Comparison of ENCODE assay signal across 35 cellular contexts in genomic region chr2:217023611-217024010, GRCh38.
"Had no signal": no experiment of that assay in that cellular context is flagged by ENCODE, and none has a peak within 500 bp of the region (broad histone marks: within the 10 kb centered on the region; RNA-seq: fewer than 3 reads in every experiment).

No MANE protein-coding gene starts in this region.

- H3K27me3 ChIP-seq: adrenal gland, body of pancreas, foreskin keratinocyte, gastrocnemius medialis, heart left ventricle had no signal

- DNase-seq: activated CD4-positive, alpha-beta memory T cell treated with anti-CD3 and anti-CD28 coated beads for 36 hours; activated CD4-positive, alpha-beta T cell treated with anti-CD3 and anti-CD28 coated beads for 36 hours; activated CD4-positive, alpha-beta T cell treated with anti-CD3 and anti-CD28 coated beads, Interleukin-2, amount 10 ng/mL, durations not matched to agents 24 days and 14 days; activated CD4-positive, CD25-positive, alpha-beta regulatory T cell; activated CD4-positive, CD25-positive, alpha-beta regulatory T cell treated with anti-CD3 and anti-CD28 coated beads, Interleukin-2, amount 50 U/mL, for 72 hours; activated CD8-positive, alpha-beta memory T cell treated with anti-CD3 and anti-CD28 coated beads, Interleukin-2, amount 10 ng/mL, durations not matched to agents 7 days and 5 days; activated CD8-positive, alpha-beta memory T cell treated with anti-CD3 and anti-CD28 coated beads, Interleukin-2, amount 50 U/mL, for 4 hours; activated CD8-positive, alpha-beta T cell treated with anti-CD3 and anti-CD28 coated beads, Interleukin-2, amount 10 ng/mL, durations not matched to agents 7 days and 5 days; activated effector memory CD4-positive, alpha-beta T cell treated with anti-CD3 and anti-CD28 coated beads, Interleukin-2, amount 50 U/mL, for 16 hours; activated naive CD4-positive, alpha-beta T cell treated with anti-CD3 and anti-CD28 coated beads for 36 hours; activated naive CD8-positive, alpha-beta T cell treated with anti-CD3 and anti-CD28 coated beads for 36 hours; activated naive CD8-positive, alpha-beta T cell treated with anti-CD3 and anti-CD28 coated beads, Interleukin-2, amount 50 U/mL, for 24 hours; activated T-cell treated with anti-CD3 and anti-CD28 coated beads, Interleukin-2, amount 50 U/mL, for 1 hour; activated T-cell treated with anti-CD3 and anti-CD28 coated beads, Interleukin-2, amount 50 U/mL, for 48 hours; adrenal gland; amygdala; aorta; body of pancreas; dorsolateral prefrontal cortex; effector memory CD8-positive, alpha-beta T cell; gastrocnemius medialis; glutamatergic neuron; heart left ventricle; T-helper 1 cell; T-helper 17 cell; T1000 had no signal

- H3K4me1 ChIP-seq: adrenal gland, body of pancreas, foreskin keratinocyte, gastrocnemius medialis, heart left ventricle had no signal

- H3K4me3 Mint-ChIP-seq: activated CD4-positive, alpha-beta memory T cell treated with anti-CD3 and anti-CD28 coated beads for 36 hours; activated CD4-positive, alpha-beta T cell treated with anti-CD3 and anti-CD28 coated beads for 36 hours; activated CD4-positive, alpha-beta T cell treated with anti-CD3 and anti-CD28 coated beads, Interleukin-2, amount 10 ng/mL, durations not matched to agents 24 days and 14 days; activated CD8-positive, alpha-beta memory T cell treated with anti-CD3 and anti-CD28 coated beads, Interleukin-2, amount 10 ng/mL, durations not matched to agents 7 days and 5 days; activated CD8-positive, alpha-beta T cell treated with anti-CD3 and anti-CD28 coated beads, Interleukin-2, amount 10 ng/mL, durations not matched to agents 7 days and 5 days; activated naive CD4-positive, alpha-beta T cell treated with anti-CD3 and anti-CD28 coated beads for 36 hours; activated naive CD4-positive, alpha-beta T cell treated with anti-CD3 and anti-CD28 coated beads, Interleukin-2, amount 50 U/mL, for 24 hours; activated naive CD8-positive, alpha-beta T cell treated with anti-CD3 and anti-CD28 coated beads for 36 hours; activated naive CD8-positive, alpha-beta T cell treated with anti-CD3 and anti-CD28 coated beads, Interleukin-2, amount 50 U/mL, for 24 hours; activated T-helper 1 cell treated with anti-CD3 and anti-CD28 coated beads, Interleukin-12 subunit alpha, Interleukin-12 subunit beta, Interleukin-2, Interleukin-4 antibody, amounts not matched to agents 30 ng/mL and 10 ng/mL and 1 ng/mL, durations not matched to agents 14 hours and 24 hours and 36 hours; central memory CD8-positive, alpha-beta T cell; dendritic cell treated with granulocyte-macrophage colony-stimulating factor and Interleukin-4, amounts not matched to agents 40 ng/mL and 50 ng/mL, for 4 days; effector memory CD8-positive, alpha-beta T cell; T-helper 17 cell; T-helper 2 cell treated with Interferon-gamma antibody and Interleukin-4, amounts not matched to agents 5 μg/mL and 100 μg/mL, for 36 hours had no signal

- H3K4me1 Mint-ChIP-seq: activated CD4-positive, alpha-beta T cell treated with anti-CD3 and anti-CD28 coated beads for 36 hours; activated CD4-positive, alpha-beta T cell treated with anti-CD3 and anti-CD28 coated beads, Interleukin-2, amount 10 ng/mL, durations not matched to agents 24 days and 14 days; activated CD8-positive, alpha-beta memory T cell treated with anti-CD3 and anti-CD28 coated beads, Interleukin-2, amount 10 ng/mL, durations not matched to agents 7 days and 5 days; activated naive CD4-positive, alpha-beta T cell treated with anti-CD3 and anti-CD28 coated beads, Interleukin-2, amount 50 U/mL, for 24 hours; activated naive CD8-positive, alpha-beta T cell treated with anti-CD3 and anti-CD28 coated beads for 36 hours; activated naive CD8-positive, alpha-beta T cell treated with anti-CD3 and anti-CD28 coated beads, Interleukin-2, amount 50 U/mL, for 24 hours; central memory CD8-positive, alpha-beta T cell; T-helper 17 cell had no signal

- H3K9me3 ChIP-seq: adrenal gland, body of pancreas, gastrocnemius medialis had no signal

- ATAC-seq: activated CD4-positive, alpha-beta T cell treated with anti-CD3 and anti-CD28 coated beads for 36 hours; activated CD8-positive, alpha-beta memory T cell treated with anti-CD3 and anti-CD28 coated beads, Interleukin-2, amount 10 ng/mL, durations not matched to agents 7 days and 5 days; activated CD8-positive, alpha-beta T cell treated with anti-CD3 and anti-CD28 coated beads, Interleukin-2, amount 10 ng/mL, durations not matched to agents 7 days and 5 days; activated naive CD8-positive, alpha-beta T cell treated with anti-CD3 and anti-CD28 coated beads, Interleukin-2, amount 50 U/mL, for 24 hours; body of pancreas; effector memory CD8-positive, alpha-beta T cell; foreskin keratinocyte; gastrocnemius medialis; heart left ventricle; T-helper 17 cell had no signal

- H3K9me3 Mint-ChIP-seq: activated CD4-positive, alpha-beta T cell treated with anti-CD3 and anti-CD28 coated beads, Interleukin-2, amount 10 ng/mL, durations not matched to agents 24 days and 14 days; activated naive CD4-positive, alpha-beta T cell treated with anti-CD3 and anti-CD28 coated beads for 36 hours; activated T-helper 1 cell treated with anti-CD3 and anti-CD28 coated beads, Interleukin-12 subunit alpha, Interleukin-12 subunit beta, Interleukin-2, Interleukin-4 antibody, amounts not matched to agents 30 ng/mL and 10 ng/mL and 1 ng/mL, durations not matched to agents 14 hours and 24 hours and 36 hours; activated T-helper 2 cell treated with anti-CD3 and anti-CD28 coated beads, Interferon-gamma antibody, Interleukin-2, Interleukin-4, amounts not matched to agents 10 μg/mL and 5 μg/mL and 100 μg/mL, durations not matched to agents 14 hours and 24 hours and 36 hours; dendritic cell treated with granulocyte-macrophage colony-stimulating factor and Interleukin-4, amounts not matched to agents 40 ng/mL and 50 ng/mL, for 4 days; T-helper 2 cell treated with Interferon-gamma antibody and Interleukin-4, amounts not matched to agents 5 μg/mL and 100 μg/mL, for 36 hours had no signal

- H3K4me3 ChIP-seq: adrenal gland, body of pancreas, coronary artery, dorsolateral prefrontal cortex, gastrocnemius medialis, heart left ventricle had no signal

- H3K36me3 ChIP-seq: adrenal gland, gastrocnemius medialis, heart left ventricle had no signal

- H3K27ac ChIP-seq: adrenal gland, body of pancreas, coronary artery, dorsolateral prefrontal cortex, epithelial cell of prostate, foreskin keratinocyte, gastrocnemius medialis, heart left ventricle had no signal

- H3K27ac Mint-ChIP-seq: activated CD4-positive, alpha-beta memory T cell treated with anti-CD3 and anti-CD28 coated beads for 36 hours; activated CD4-positive, alpha-beta T cell treated with anti-CD3 and anti-CD28 coated beads for 36 hours; activated CD4-positive, alpha-beta T cell treated with anti-CD3 and anti-CD28 coated beads, Interleukin-2, amount 10 ng/mL, durations not matched to agents 24 days and 14 days; activated CD8-positive, alpha-beta memory T cell treated with anti-CD3 and anti-CD28 coated beads, Interleukin-2, amount 10 ng/mL, durations not matched to agents 7 days and 5 days; activated CD8-positive, alpha-beta T cell treated with anti-CD3 and anti-CD28 coated beads, Interleukin-2, amount 10 ng/mL, durations not matched to agents 7 days and 5 days; activated naive CD4-positive, alpha-beta T cell treated with anti-CD3 and anti-CD28 coated beads for 36 hours; activated naive CD4-positive, alpha-beta T cell treated with anti-CD3 and anti-CD28 coated beads, Interleukin-2, amount 50 U/mL, for 24 hours; activated naive CD8-positive, alpha-beta T cell treated with anti-CD3 and anti-CD28 coated beads for 36 hours; activated naive CD8-positive, alpha-beta T cell treated with anti-CD3 and anti-CD28 coated beads, Interleukin-2, amount 50 U/mL, for 24 hours; activated T-helper 1 cell treated with anti-CD3 and anti-CD28 coated beads, Interleukin-12 subunit alpha, Interleukin-12 subunit beta, Interleukin-2, Interleukin-4 antibody, amounts not matched to agents 30 ng/mL and 10 ng/mL and 1 ng/mL, durations not matched to agents 14 hours and 24 hours and 36 hours; activated T-helper 2 cell treated with anti-CD3 and anti-CD28 coated beads, Interferon-gamma antibody, Interleukin-2, Interleukin-4, amounts not matched to agents 10 μg/mL and 5 μg/mL and 100 μg/mL, durations not matched to agents 14 hours and 24 hours and 36 hours; dendritic cell treated with granulocyte-macrophage colony-stimulating factor and Interleukin-4, amounts not matched to agents 40 ng/mL and 50 ng/mL, for 4 days; effector memory CD8-positive, alpha-beta T cell; T-helper 17 cell; T-helper 2 cell treated with Interferon-gamma antibody and Interleukin-4, amounts not matched to agents 5 μg/mL and 100 μg/mL, for 36 hours had no signal

- H3K36me3 Mint-ChIP-seq: activated CD4-positive, alpha-beta memory T cell treated with anti-CD3 and anti-CD28 coated beads for 36 hours; activated CD8-positive, alpha-beta memory T cell treated with anti-CD3 and anti-CD28 coated beads, Interleukin-2, amount 10 ng/mL, durations not matched to agents 7 days and 5 days; activated naive CD4-positive, alpha-beta T cell treated with anti-CD3 and anti-CD28 coated beads, Interleukin-2, amount 50 U/mL, for 24 hours; activated naive CD8-positive, alpha-beta T cell treated with anti-CD3 and anti-CD28 coated beads for 36 hours had no signal

- H3K27me3 Mint-ChIP-seq: activated naive CD8-positive, alpha-beta T cell treated with anti-CD3 and anti-CD28 coated beads, Interleukin-2, amount 50 U/mL, for 24 hours; effector memory CD8-positive, alpha-beta T cell had no signal
